In the genomic region with DNA sequence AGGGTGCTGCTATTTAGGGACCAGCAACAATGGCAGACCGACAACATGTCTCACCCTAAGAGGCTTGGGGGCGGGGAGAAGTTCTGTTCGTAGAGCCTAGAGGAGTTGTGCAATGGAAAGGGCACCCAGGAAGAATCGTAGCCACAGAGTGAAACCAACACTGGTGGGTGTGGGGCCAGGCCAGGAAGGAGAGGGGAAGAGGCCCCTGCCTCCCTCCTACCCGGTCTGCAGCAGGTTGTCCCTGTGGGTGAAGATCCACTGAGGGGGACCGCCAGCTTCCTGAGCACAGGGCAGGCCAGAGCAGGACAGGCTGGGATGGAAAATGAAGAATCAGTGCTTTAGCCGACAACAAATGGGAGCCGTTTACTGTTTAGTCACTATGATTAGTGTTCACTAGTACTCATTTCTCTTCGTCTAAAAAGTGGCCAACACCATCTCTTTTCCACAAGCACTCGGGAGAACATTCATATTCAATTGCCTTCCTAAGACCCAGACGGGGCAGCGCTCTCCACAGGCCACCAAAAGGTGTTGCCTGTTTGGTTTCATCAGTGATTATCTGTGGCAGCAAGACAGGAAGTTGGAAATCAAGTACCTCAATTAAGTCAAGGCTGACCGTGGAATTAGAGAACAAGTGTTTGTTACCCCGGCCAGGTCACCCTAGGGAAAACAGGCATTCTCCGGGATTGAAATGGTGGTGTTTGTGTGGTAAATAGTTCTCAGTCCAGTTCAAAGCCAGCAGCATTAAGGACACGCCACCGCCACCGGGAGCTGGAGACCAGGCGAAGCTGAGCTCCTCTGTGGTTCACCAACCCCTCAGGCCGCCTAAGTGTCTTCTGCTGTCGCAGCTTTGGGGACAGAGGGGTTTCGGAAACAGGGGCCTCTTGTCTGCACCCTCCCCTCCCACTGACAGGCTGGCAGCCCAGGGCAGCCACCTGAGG, we compare ENCODE assay signal across 8 cellular contexts. TPM values are rescaled to one million over a fixed set of nuclear protein-coding genes. Genes with fewer than 3 reads are reported as not detected.
DNase-seq lines count a peak whose midpoint lies in the region; ATAC-seq and TF ChIP-seq lines count a peak whose summit lies in the region.

No MANE protein-coding gene starts in this region.

- peaks cover 24% of the 10 kb centered on the region for H3K79me2 ChIP-seq in KMS-11 (ENCODE audit: insufficient read depth, low read depth)

- peak overlapping the region; percentile 62 for H3K4me3 Mint-ChIP-seq in Calu3 (ENCODE audit: low read depth, unreplicated experiment)
- H3K4me3 Mint-ChIP-seq in endothelial cell (ENCODE audit: unreplicated experiment), result peak overlapping the region; percentile 81
- peak overlapping the region; percentile 75 to 88 (median 86) for H3K4me3 Mint-ChIP-seq in nephron

- H3K27ac Mint-ChIP-seq in Calu3 (ENCODE audit: unreplicated experiment) (peak overlapping the region; percentile 72), endothelial cell (ENCODE audit: unreplicated experiment) (peak overlapping the region; percentile 92), nephron (peak overlapping the region; percentile 76 to 87 (median 76))

- H3K4me1 Mint-ChIP-seq in Calu3 (ENCODE audit: low read depth, unreplicated experiment) (peaks cover 8% of the 10 kb centered on the region), endothelial cell (ENCODE audit: unreplicated experiment) (peaks cover 45% of the 10 kb centered on the region), nephron (peaks cover 37% of the 10 kb centered on the region)

- no peak for ATAC-seq in GM18870 (IDR thresholded peaks at IDR 0.05; ENCODE audit: unreplicated experiment)

- H3K9me3 ChIP-seq in testis, result no peaks in the 10 kb centered on the region

- H3K4me3 ChIP-seq in KMS-11 (IDR thresholded peaks at IDR 0.05; ENCODE audit: insufficient read depth, low read depth, low read length), result no peak overlapping the region
- peak overlapping the region; percentile 88 to 93 for H3K4me3 ChIP-seq in testis

- CTCF ChIA-PET in Calu3 (lab: Charles Lee), result interaction anchor here (1.0 kb wide), 1 partner anchor 31 kb away, joined by 3 read pairs; no protein-coding TSS in a partner anchor

- TF ChIP-seq CTCF in Calu3 (IDR thresholded peaks at IDR 0.05; ENCODE audit: unreplicated experiment) (no peak), KMS-11 (conservative IDR thresholded peaks at IDR 0.05; ENCODE audit: low read depth, low read length) (no peak), endothelial cell (IDR thresholded peaks at IDR 0.05; ENCODE audit: unreplicated experiment) (no peak), nephron (IDR thresholded peaks at IDR 0.05; ENCODE audit: unreplicated experiment in 3 of 3) (no peak), testis (IDR thresholded peaks at IDR 0.05) (no peak)

- no peaks in the 10 kb centered on the region for H3K27me3 ChIP-seq in KMS-11 (ENCODE audit: insufficient read depth, low read depth)
- no peaks in the 10 kb centered on the region for H3K27me3 ChIP-seq in testis

- intact Hi-C loops in Calu3 (cut with micrococcal nuclease; ENCODE audit: unreplicated experiment) (loop anchor here (2.0 kb wide), 1 partner anchor 48 kb away; no protein-coding TSS in a partner anchor), testis (cut with DNase I; ENCODE audit: low total_unique reads) (no loop called here)

- no peak for DNase-seq in Calu3
- peak; percentile 71 to 80 for DNase-seq in activated CD4-positive, alpha-beta T cell treated with anti-CD3 and anti-CD28 coated beads, Interleukin-2, amount 50 U/mL, for 48 hours
- no peak for DNase-seq in endothelial cell (ENCODE audit: low spot score)
- peak; percentile 62 for DNase-seq in testis
- DNase-seq in HuH-7 (ENCODE audit: low spot score), result no peak

- no peak overlapping the region for H3K27ac ChIP-seq in KMS-11
- peak overlapping the region; percentile 91 to 92 for H3K27ac ChIP-seq in testis

- peak overlapping the region; percentile 78; the same call in 1 of the 2 replicates for H3K9ac ChIP-seq in KMS-11

- H2AFZ ChIP-seq in KMS-11 (ENCODE audit: low read depth), result peak overlapping the region; percentile 66; the same call in 1 of the 2 replicates

- no peaks in the 10 kb centered on the region for H4K20me1 ChIP-seq in KMS-11 (ENCODE audit: insufficient read depth)

- TF ChIP-seq POLR2A in testis (IDR thresholded peaks at IDR 0.05), result no peak

- BruUV-seq in Calu3 (replicated peaks; lab: Mats Ljungman, UMichigan), result no TSS peak

- H3K9me3 Mint-ChIP-seq in Calu3 (ENCODE audit: low read depth, unreplicated experiment) (no peaks in the 10 kb centered on the region), endothelial cell (ENCODE audit: unreplicated experiment) (no peaks in the 10 kb centered on the region), nephron (no peaks in the 10 kb centered on the region)

- H3K36me3 Mint-ChIP-seq in Calu3 (ENCODE audit: insufficient read depth, unreplicated experiment) (peaks cover 26% of the 10 kb centered on the region), endothelial cell (ENCODE audit: low read depth, unreplicated experiment) (peaks cover 9% of the 10 kb centered on the region), nephron (ENCODE audit: low read depth) (no peaks in the 10 kb centered on the region)

- H3K4me1 ChIP-seq in KMS-11 (ENCODE audit: low read depth, poor library complexity, severe bottlenecking) (peaks cover 9% of the 10 kb centered on the region), testis (peaks cover 30% of the 10 kb centered on the region)

- H3K36me3 ChIP-seq in KMS-11 (ENCODE audit: insufficient read depth) (no peaks in the 10 kb centered on the region), testis (ENCODE audit: low read depth, missing control alignments) (no peaks in the 10 kb centered on the region)

- H3K27me3 Mint-ChIP-seq in Calu3 (ENCODE audit: unreplicated experiment) (no peaks in the 10 kb centered on the region), endothelial cell (ENCODE audit: unreplicated experiment) (peaks cover 9% of the 10 kb centered on the region), nephron (ENCODE audit: low read depth) (peaks cover 27% of the 10 kb centered on the region)

- peak overlapping the region; percentile 29; the same call in 1 of the 2 replicates for H3K4me2 ChIP-seq in KMS-11

- WGBS in testis, 2 donors, result 31 to 40% methylated on average over 18 to 22 of the region's 22 CpGs

RNA-seq across cellular contexts. Expression of a gene that starts 1.0 kb away (rescaled TPM):
- total RNA-seq in Calu3 (2022) (113 and 115 TPM in 2 replicates), endothelial cell (ENCODE audit: unreplicated experiment) (211 TPM), testis (100 to 1,000 TPM; 112 to 122 TPM)
- 34.4 TPM for polyA plus RNA-seq in testis (ENCODE audit: insufficient read depth, low read depth, low replicate concordance)

Comparison
In these comparisons a context has a peak if more than half of its experiments do, and no peak if none do; other contexts are left out.
1. DNase-seq: peak in activated CD4-positive, alpha-beta T cell treated with anti-CD3 and anti-CD28 coated beads, Interleukin-2, amount 50 U/mL, for 48 hours (2 of 2) and testis (single experiment); none in Calu3 (single experiment), endothelial cell (single experiment) and HuH-7 (single experiment).
2. Peak in every context shown above with its lines, with median percentiles within 50 percentile points of each other: H3K27ac Mint-ChIP-seq and H3K4me3 Mint-ChIP-seq.